9 cellular contexts compared by ENCODE assay signal in the genomic region with DNA sequence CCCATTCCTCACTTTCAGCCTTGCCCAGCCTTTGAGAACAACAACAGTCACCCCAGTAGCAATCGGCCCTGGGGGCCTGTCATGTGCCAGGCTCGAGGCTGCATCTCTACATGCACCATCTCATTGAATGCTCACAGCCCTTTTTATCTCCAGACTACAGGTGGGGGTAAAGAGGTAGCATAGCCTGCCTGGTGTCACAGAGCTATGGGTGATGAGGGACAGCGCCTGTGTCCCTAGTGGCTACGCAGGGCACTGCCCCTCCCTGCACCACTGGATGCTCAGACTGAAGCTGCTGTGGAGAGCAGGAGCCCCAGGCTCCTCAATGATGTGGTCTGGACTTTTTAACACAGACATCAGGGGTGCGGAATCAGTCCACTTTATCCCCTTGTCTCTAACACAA. TPM values are rescaled to one million over a fixed set of nuclear protein-coding genes. Genes with fewer than 3 reads are reported as not detected.
A peak's percentile ranks its signal among the peaks of the same experiment; 100 is the strongest.
DNase-seq lines count a peak whose midpoint lies in the region; ATAC-seq, FAIRE-seq and TF ChIP-seq lines count a peak whose summit lies in the region.
"Had no signal": no experiment of that assay in that cellular context is flagged by ENCODE, and none has a peak within 500 bp of the region (broad histone marks: within the 10 kb centered on the region; RNA-seq: fewer than 3 reads in every experiment).

No MANE protein-coding gene starts in this region.

- no peak overlapping the region for H3K4me3 ChIP-seq in RWPE2 (ENCODE audit: severe bottlenecking)
- H3K4me3 ChIP-seq in testis: no peak overlapping the region

- intact Hi-C loops in testis (cut with DNase I; ENCODE audit: low total_unique reads): no loop called here

- no peaks in the 10 kb centered on the region for H3K27me3 ChIP-seq in RWPE2 (ENCODE audit: insufficient read depth, poor library complexity, severe bottlenecking)
- no peaks in the 10 kb centered on the region for H3K27me3 ChIP-seq in foreskin keratinocyte
- no peaks in the 10 kb centered on the region for H3K27me3 ChIP-seq in testis

- no peaks in the 10 kb centered on the region for H3K9me3 Mint-ChIP-seq in activated T-cell treated with anti-CD3 and anti-CD28 coated beads, Interleukin-2, amount 50 U/mL, for 72 hours
- H3K9me3 Mint-ChIP-seq: T-helper 1 cell treated with Interleukin-12 subunit alpha and Interleukin-12 subunit beta and Interleukin-4 antibody, amounts not matched to agents 30 μg/mL and 1 μg/mL, for 36 hours had no signal

- H3K36me3 ChIP-seq in RWPE2 (ENCODE audit: low read depth) (no peaks in the 10 kb centered on the region), testis (ENCODE audit: low read depth, missing control alignments) (no peaks in the 10 kb centered on the region)

- H3K4me3 Mint-ChIP-seq in activated T-cell treated with anti-CD3 and anti-CD28 coated beads, Interleukin-2, amount 50 U/mL, for 72 hours: no peak overlapping the region
- H3K4me3 Mint-ChIP-seq: T-helper 1 cell treated with Interleukin-12 subunit alpha and Interleukin-12 subunit beta and Interleukin-4 antibody, amounts not matched to agents 30 μg/mL and 1 μg/mL, for 36 hours had no signal

- peak; percentile 43 to 47 for ATAC-seq in activated T-cell treated with anti-CD3 and anti-CD28 coated beads, Interleukin-2, amount 50 U/mL, for 72 hours (replicated peaks in 1 of 2)
- ATAC-seq in RWPE2 (ENCODE audit: low read depth): peak; percentile 38; the same call in 2 of the 3 replicates
- ATAC-seq in foreskin keratinocyte: peak; percentile 15
- no peak for ATAC-seq in HG03469 (IDR thresholded peaks at IDR 0.05; ENCODE audit: unreplicated experiment)

- H3K36me3 Mint-ChIP-seq in activated T-cell treated with anti-CD3 and anti-CD28 coated beads, Interleukin-2, amount 50 U/mL, for 72 hours (ENCODE audit: insufficient read depth in 2 of 2): no peaks in the 10 kb centered on the region

- no peak for TF ChIP-seq POLR2A in testis (IDR thresholded peaks at IDR 0.05)
- no peak for TF ChIP-seq POLR2A in H54 (IDR thresholded peaks at IDR 0.05; ENCODE audit: low read depth, low read length)

- H3K4me1 Mint-ChIP-seq in activated T-cell treated with anti-CD3 and anti-CD28 coated beads, Interleukin-2, amount 50 U/mL, for 72 hours (ENCODE audit: low read depth): no peaks in the 10 kb centered on the region

- 77% methylated on average over 3 to 5 of the region's 5 CpGs for WGBS in testis, 2 donors

- TF ChIP-seq CTCF in RWPE2 (IDR thresholded peaks at IDR 0.05; ENCODE audit: poor library complexity, severe bottlenecking): peak; percentile 19
- peak; percentile 30 for TF ChIP-seq CTCF in foreskin keratinocyte (conservative IDR thresholded peaks at IDR 0.05)
- TF ChIP-seq CTCF in testis (IDR thresholded peaks at IDR 0.05): peak in 1 of 3 experiments; percentile 32

- no peak overlapping the region for H3K27ac Mint-ChIP-seq in activated T-cell treated with anti-CD3 and anti-CD28 coated beads, Interleukin-2, amount 50 U/mL, for 72 hours
- H3K27ac Mint-ChIP-seq: T-helper 1 cell treated with Interleukin-12 subunit alpha and Interleukin-12 subunit beta and Interleukin-4 antibody, amounts not matched to agents 30 μg/mL and 1 μg/mL, for 36 hours had no signal

- DNase-seq in activated T-cell treated with anti-CD3 and anti-CD28 coated beads, Interleukin-2, amount 50 U/mL, for 72 hours: no peak
- DNase-seq in activated T-cell treated with anti-CD3 and anti-CD28 coated beads, Interleukin-2, amount 50 U/mL, for 1 hour: no peak
- DNase-seq in RWPE2 (ENCODE audit: low spot score) (no peak), foreskin keratinocyte (no peak), testis (peak; percentile 43), AML-193 (lab: John Stamatoyannopoulos, UW) (no peak), H54 (ENCODE audit: insufficient read length, low spot score) (no peak)

- H3K9me3 ChIP-seq in RWPE2 (ENCODE audit: severe bottlenecking): no peaks in the 10 kb centered on the region
- H3K9me3 ChIP-seq in testis: no peaks in the 10 kb centered on the region

- H3K4me1 ChIP-seq in RWPE2 (ENCODE audit: insufficient read depth, poor library complexity, severe bottlenecking) (peaks cover 3% of the 10 kb centered on the region), foreskin keratinocyte (peaks cover 4% of the 10 kb centered on the region), testis (peaks cover 14% of the 10 kb centered on the region)

- H3K27ac ChIP-seq in RWPE2 (ENCODE audit: poor library complexity, severe bottlenecking): no peak overlapping the region
- H3K27ac ChIP-seq in foreskin keratinocyte: no peak overlapping the region
- H3K27ac ChIP-seq in testis: no peak overlapping the region

- no peak for FAIRE-seq in H54 (lab: Jason Lieb, UNC)

- peaks cover 6% of the 10 kb centered on the region for H3K27me3 Mint-ChIP-seq in activated T-cell treated with anti-CD3 and anti-CD28 coated beads, Interleukin-2, amount 50 U/mL, for 72 hours (ENCODE audit: low read depth)

RNA-seq across cellular contexts. Expression of gene CAMK2A, which starts 2.8 kb away (rescaled TPM):
- not detected for total RNA-seq in activated T-cell treated with anti-CD3 and anti-CD28 coated beads, Interleukin-2, amount 50 U/mL, for 72 hours
- total RNA-seq in foreskin keratinocyte (0.04 TPM in 1 of 2 replicates, not detected in the other), testis (under 1 TPM; 0.24 to 0.25 TPM)
- polyA plus RNA-seq in foreskin keratinocyte (0.01 TPM in 1 of 2 replicates, not detected in the other), testis (ENCODE audit: insufficient read depth, low read depth, low replicate concordance) (0.70 TPM)

RNA-seq across cellular contexts. Expression of gene ARSI, which starts 15.9 kb away (rescaled TPM):
- not detected for total RNA-seq in activated T-cell treated with anti-CD3 and anti-CD28 coated beads, Interleukin-2, amount 50 U/mL, for 72 hours
- total RNA-seq in foreskin keratinocyte (4.7 and 5.0 TPM in 2 replicates), testis (under 1 TPM; 0.79 to 0.93 TPM)
- polyA plus RNA-seq in foreskin keratinocyte (3.5 and 3.7 TPM in 2 replicates), testis (ENCODE audit: insufficient read depth, low read depth, low replicate concordance) (0.92 TPM)
